ENCODE assay signal across 1 cellular context in the genomic region with DNA sequence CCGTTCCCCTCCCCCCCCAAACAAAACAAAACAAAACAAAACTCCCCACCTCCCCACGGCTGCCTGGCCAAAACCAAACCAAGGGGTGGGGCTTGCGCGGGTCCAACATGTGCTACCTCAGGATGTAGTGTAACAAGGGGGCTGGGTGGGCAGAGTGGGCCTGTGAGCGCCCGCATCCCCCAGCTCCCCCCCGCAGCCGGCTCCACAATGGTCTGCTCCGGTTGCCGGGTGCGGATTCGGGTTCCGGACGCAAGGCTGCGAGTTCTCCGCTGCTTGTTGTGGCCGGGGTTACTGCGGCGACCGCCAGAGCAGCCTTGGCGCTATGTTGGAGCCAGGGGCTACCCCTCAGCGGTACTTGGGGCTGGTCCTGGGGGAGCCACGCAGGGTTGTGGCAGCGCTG.
A peak's percentile ranks its signal among the peaks of the same experiment; 100 is the strongest.
TF ChIP-seq lines count a peak whose summit lies in the region.

No MANE protein-coding gene starts in this region.

TF ChIP-seq in WTC11, 78 proteins besides CTCF, POLR2A, EP300 and RAD21 (continued from another document):
- TF ChIP-seq, protein P1, sequence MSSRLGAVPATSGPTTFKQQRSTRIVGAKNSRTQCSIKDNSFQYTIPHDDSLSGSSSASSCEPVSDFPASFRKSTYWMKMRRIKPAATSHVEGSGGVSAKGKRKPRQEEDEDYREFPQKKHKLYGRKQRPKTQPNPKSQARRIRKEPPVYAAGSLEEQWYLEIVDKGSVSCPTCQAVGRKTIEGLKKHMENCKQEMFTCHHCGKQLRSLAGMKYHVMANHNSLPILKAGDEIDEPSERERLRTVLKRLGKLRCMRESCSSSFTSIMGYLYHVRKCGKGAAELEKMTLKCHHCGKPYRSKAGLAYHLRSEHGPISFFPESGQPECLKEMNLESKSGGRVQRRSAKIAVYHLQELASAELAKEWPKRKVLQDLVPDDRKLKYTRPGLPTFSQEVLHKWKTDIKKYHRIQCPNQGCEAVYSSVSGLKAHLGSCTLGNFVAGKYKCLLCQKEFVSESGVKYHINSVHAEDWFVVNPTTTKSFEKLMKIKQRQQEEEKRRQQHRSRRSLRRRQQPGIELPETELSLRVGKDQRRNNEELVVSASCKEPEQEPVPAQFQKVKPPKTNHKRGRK (CRISPR knock-in tag; IDR thresholded peaks at IDR 0.05; ENCODE audit: borderline replicate concordance) = 0 out of 2 replicates have a peak, but pooled peaks have one; percentile 10
- TF ChIP-seq ZNF396 (CRISPR knock-in tag; IDR thresholded peaks at IDR 0.05; ENCODE audit: borderline replicate concordance) (no peak), NR3C1 (CRISPR knock-in tag; conservative IDR thresholded peaks at IDR 0.05; ENCODE audit: low read depth) (no peak), SP1 (CRISPR knock-in tag; conservative IDR thresholded peaks at IDR 0.05) (peak; percentile 36; the same call in 1 of the 2 replicates), TEAD1 (CRISPR knock-in tag; IDR thresholded peaks at IDR 0.05) (0 out of 2 replicates have a peak, but pooled peaks have one; percentile 34), FOXP1 (CRISPR knock-in tag; IDR thresholded peaks at IDR 0.05; ENCODE audit: borderline replicate concordance) (peak; percentile 92; the same call in 1 of the 2 replicates), ETV6 (CRISPR knock-in tag; IDR thresholded peaks at IDR 0.05) (0 out of 2 replicates have a peak, but pooled peaks have one; percentile 39)
- TF ChIP-seq, protein P2, sequence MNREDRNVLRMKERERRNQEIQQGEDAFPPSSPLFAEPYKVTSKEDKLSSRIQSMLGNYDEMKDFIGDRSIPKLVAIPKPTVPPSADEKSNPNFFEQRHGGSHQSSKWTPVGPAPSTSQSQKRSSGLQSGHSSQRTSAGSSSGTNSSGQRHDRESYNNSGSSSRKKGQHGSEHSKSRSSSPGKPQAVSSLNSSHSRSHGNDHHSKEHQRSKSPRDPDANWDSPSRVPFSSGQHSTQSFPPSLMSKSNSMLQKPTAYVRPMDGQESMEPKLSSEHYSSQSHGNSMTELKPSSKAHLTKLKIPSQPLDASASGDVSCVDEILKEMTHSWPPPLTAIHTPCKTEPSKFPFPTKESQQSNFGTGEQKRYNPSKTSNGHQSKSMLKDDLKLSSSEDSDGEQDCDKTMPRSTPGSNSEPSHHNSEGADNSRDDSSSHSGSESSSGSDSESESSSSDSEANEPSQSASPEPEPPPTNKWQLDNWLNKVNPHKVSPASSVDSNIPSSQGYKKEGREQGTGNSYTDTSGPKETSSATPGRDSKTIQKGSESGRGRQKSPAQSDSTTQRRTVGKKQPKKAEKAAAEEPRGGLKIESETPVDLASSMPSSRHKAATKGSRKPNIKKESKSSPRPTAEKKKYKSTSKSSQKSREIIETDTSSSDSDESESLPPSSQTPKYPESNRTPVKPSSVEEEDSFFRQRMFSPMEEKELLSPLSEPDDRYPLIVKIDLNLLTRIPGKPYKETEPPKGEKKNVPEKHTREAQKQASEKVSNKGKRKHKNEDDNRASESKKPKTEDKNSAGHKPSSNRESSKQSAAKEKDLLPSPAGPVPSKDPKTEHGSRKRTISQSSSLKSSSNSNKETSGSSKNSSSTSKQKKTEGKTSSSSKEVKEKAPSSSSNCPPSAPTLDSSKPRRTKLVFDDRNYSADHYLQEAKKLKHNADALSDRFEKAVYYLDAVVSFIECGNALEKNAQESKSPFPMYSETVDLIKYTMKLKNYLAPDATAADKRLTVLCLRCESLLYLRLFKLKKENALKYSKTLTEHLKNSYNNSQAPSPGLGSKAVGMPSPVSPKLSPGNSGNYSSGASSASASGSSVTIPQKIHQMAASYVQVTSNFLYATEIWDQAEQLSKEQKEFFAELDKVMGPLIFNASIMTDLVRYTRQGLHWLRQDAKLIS (CRISPR knock-in tag; IDR thresholded peaks at IDR 0.05; ENCODE audit: borderline replicate concordance) = no peak
- TF ChIP-seq, protein P3, sequence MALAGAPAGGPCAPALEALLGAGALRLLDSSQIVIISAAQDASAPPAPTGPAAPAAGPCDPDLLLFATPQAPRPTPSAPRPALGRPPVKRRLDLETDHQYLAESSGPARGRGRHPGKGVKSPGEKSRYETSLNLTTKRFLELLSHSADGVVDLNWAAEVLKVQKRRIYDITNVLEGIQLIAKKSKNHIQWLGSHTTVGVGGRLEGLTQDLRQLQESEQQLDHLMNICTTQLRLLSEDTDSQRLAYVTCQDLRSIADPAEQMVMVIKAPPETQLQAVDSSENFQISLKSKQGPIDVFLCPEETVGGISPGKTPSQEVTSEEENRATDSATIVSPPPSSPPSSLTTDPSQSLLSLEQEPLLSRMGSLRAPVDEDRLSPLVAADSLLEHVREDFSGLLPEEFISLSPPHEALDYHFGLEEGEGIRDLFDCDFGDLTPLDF (CRISPR knock-in tag; IDR thresholded peaks at IDR 0.05) = no peak
- TF ChIP-seq, protein P4, sequence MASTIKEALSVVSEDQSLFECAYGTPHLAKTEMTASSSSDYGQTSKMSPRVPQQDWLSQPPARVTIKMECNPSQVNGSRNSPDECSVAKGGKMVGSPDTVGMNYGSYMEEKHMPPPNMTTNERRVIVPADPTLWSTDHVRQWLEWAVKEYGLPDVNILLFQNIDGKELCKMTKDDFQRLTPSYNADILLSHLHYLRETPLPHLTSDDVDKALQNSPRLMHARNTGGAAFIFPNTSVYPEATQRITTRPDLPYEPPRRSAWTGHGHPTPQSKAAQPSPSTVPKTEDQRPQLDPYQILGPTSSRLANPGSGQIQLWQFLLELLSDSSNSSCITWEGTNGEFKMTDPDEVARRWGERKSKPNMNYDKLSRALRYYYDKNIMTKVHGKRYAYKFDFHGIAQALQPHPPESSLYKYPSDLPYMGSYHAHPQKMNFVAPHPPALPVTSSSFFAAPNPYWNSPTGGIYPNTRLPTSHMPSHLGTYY (CRISPR knock-in tag; IDR thresholded peaks at IDR 0.05) = no peak
- TF ChIP-seq, protein P5, sequence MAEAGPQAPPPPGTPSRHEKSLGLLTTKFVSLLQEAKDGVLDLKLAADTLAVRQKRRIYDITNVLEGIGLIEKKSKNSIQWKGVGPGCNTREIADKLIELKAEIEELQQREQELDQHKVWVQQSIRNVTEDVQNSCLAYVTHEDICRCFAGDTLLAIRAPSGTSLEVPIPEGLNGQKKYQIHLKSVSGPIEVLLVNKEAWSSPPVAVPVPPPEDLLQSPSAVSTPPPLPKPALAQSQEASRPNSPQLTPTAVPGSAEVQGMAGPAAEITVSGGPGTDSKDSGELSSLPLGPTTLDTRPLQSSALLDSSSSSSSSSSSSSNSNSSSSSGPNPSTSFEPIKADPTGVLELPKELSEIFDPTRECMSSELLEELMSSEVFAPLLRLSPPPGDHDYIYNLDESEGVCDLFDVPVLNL (CRISPR knock-in tag; IDR thresholded peaks at IDR 0.05; ENCODE audit: borderline replicate concordance, low read depth) = no peak
